1 cellular context compared by ENCODE assay signal in genomic region chr15:82537351-82537908, GRCh38.
TF ChIP-seq lines count a peak whose summit lies in the region.

No MANE protein-coding gene starts in this region.

TF ChIP-seq in GM12878, 131 proteins besides CTCF, POLR2A, EP300 and RAD21:
- 0 out of 2 replicates have a peak, but pooled peaks have one; percentile 10 for TF ChIP-seq MEF2A (IDR thresholded peaks at IDR 0.05; ENCODE audit: insufficient read depth, low read depth, low read length)
- TF ChIP-seq FOXM1 (IDR thresholded peaks at IDR 0.05; ENCODE audit: low read depth, low read length), result peak; percentile 22; the same call in 1 of the 2 replicates
- no peak for TF ChIP-seq STAT1 (conservative IDR thresholded peaks at IDR 0.05)
- TF ChIP-seq ZBTB40 (IDR thresholded peaks at IDR 0.05; ENCODE audit: borderline replicate concordance), result no peak
- TF ChIP-seq RUNX3 (IDR thresholded peaks at IDR 0.05; ENCODE audit: low read length), result peak; percentile 60; the same call in 1 of the 2 replicates
- no peak for TF ChIP-seq SIX5 (IDR thresholded peaks at IDR 0.05; ENCODE audit: low read depth, low read length, severe bottlenecking)
- peak; percentile 38; the same call in 1 of the 2 replicates for TF ChIP-seq POLR2AphosphoS5 (IDR thresholded peaks at IDR 0.05; ENCODE audit: low read length)
- 0 out of 2 replicates have a peak, but pooled peaks have one; percentile 23 for TF ChIP-seq IRF4 (IDR thresholded peaks at IDR 0.05; ENCODE audit: low read depth, low read length)
- peak; percentile 85 for TF ChIP-seq JUNB (IDR thresholded peaks at IDR 0.05)
- TF ChIP-seq ZNF217 (IDR thresholded peaks at IDR 0.05), result no peak
- TF ChIP-seq ELK1 (IDR thresholded peaks at IDR 0.05; ENCODE audit: low read depth, low read length), result no peak
- TF ChIP-seq NFIC (IDR thresholded peaks at IDR 0.05; ENCODE audit: low read depth, low read length), result peak; percentile 72; the same call in 1 of the 2 replicates
